ENCODE assay signal across 8 cellular contexts in the genomic region with DNA sequence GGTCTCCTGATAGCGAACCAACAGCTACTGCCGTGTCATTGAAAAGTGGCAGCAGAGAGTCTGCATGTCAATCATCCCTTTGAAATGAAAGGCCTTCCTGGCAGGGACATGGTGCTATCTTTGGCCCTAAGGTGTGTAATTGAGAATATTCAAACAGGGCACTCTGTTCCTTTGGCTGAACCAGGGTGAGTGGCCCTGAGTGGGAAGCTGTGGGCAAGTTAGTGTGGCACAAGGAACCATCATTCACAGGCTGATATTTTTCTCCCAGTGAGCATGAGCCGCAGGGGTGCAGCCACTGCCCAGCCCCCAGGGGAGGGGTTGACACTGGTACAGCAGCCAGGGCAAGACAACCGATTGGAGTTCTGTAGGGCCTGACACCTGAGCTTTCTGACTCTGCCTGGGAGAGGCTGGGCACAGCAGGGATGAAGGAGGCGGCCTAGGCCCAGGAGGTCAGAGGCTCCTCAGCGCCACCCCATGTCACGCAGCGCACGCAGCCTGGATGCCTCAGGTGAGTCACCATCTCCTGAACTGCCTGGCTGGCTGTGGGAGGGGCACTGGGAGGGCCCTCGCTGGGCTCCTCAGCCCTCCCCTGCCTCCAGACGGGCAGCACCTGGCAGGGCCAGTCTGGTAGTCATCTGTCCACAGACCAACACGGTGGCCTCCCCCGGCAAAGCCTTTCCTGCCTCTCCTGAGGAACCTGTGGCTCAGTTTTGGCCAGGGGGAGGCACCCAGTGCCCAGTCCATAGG. TPM values are rescaled to one million over a fixed set of nuclear protein-coding genes. Genes with fewer than 3 reads are reported as not detected.
DNase-seq lines count a peak whose midpoint lies in the region; ATAC-seq and TF ChIP-seq lines count a peak whose summit lies in the region.

No MANE protein-coding gene starts in this region.

- POLR2A ChIA-PET in activated CD4-positive, alpha-beta memory T cell treated with anti-CD3 and anti-CD28 coated beads, Interleukin-2, amount 10 ng/mL, durations not matched to agents 7 days and 5 days (lab: Charles Lee): interaction anchor here (1.3 kb wide), 1 partner anchor 11 kb away, joined by 3 read pairs; no protein-coding TSS in a partner anchor

- H3K4me3 ChIP-seq in esophagus squamous epithelium (no peak overlapping the region), ovary (no peak overlapping the region)

- DNase-seq in ELR (ENCODE audit: low read depth): peak; percentile 62
- DNase-seq in NCI-H2107 treated with DMSO at 0.1 percent for 48 hours (lab: John Stamatoyannopoulos, UW; ENCODE audit: unreplicated experiment): peak; percentile 91
- DNase-seq in esophagus squamous epithelium (lab: John Stamatoyannopoulos, UW): no peak
- no peak for DNase-seq in ovary
- no peak for DNase-seq in activated T-cell treated with anti-CD3 and anti-CD28 coated beads, Interleukin-2, amount 50 U/mL, for 1 hour
- no peak for DNase-seq in activated CD4-positive, alpha-beta memory T cell treated with anti-CD3 and anti-CD28 coated beads, Interleukin-2, amount 10 ng/mL, durations not matched to agents 7 days and 5 days
- DNase-seq in stimulated activated CD4-positive, alpha-beta T cell treated with anti-CD3 and anti-CD28 coated beads, Interleukin-4, amount 100 ng/mL, for 4 hours: no peak

- H3K27ac Mint-ChIP-seq in activated CD4-positive, alpha-beta memory T cell treated with anti-CD3 and anti-CD28 coated beads, Interleukin-2, amount 10 ng/mL, durations not matched to agents 7 days and 5 days: no peak overlapping the region

- H3K27ac ChIP-seq in esophagus squamous epithelium (peak overlapping the region; percentile 66 to 90 (median 84)), ovary (peak overlapping the region; percentile 18 to 39)

- H3K27me3 ChIP-seq in esophagus squamous epithelium (no peaks in the 10 kb centered on the region), ovary (no peaks in the 10 kb centered on the region)

- no peaks in the 10 kb centered on the region for H3K27me3 Mint-ChIP-seq in activated CD4-positive, alpha-beta memory T cell treated with anti-CD3 and anti-CD28 coated beads, Interleukin-2, amount 10 ng/mL, durations not matched to agents 7 days and 5 days

- TF ChIP-seq EP300 in ovary (IDR thresholded peaks at IDR 0.05): no peak

- peaks cover 39 to 79% (median 50%) of the 10 kb centered on the region in 3 donors for H3K4me1 ChIP-seq in esophagus squamous epithelium
- H3K4me1 ChIP-seq in ovary (ENCODE audit: insufficient read depth): peaks cover 21% of the 10 kb centered on the region

- no peaks in the 10 kb centered on the region for H3K9me3 Mint-ChIP-seq in activated CD4-positive, alpha-beta memory T cell treated with anti-CD3 and anti-CD28 coated beads, Interleukin-2, amount 10 ng/mL, durations not matched to agents 7 days and 5 days

- WGBS in esophagus squamous epithelium, 2 donors: 43 to 56% methylated on average over 4 to 5 of the region's 13 CpGs
- 81 to 88% (median 81%) methylated on average over 8 to 13 of the region's 13 CpGs for WGBS in ovary, 3 donors

- no peaks in the 10 kb centered on the region for H3K36me3 Mint-ChIP-seq in activated CD4-positive, alpha-beta memory T cell treated with anti-CD3 and anti-CD28 coated beads, Interleukin-2, amount 10 ng/mL, durations not matched to agents 7 days and 5 days (ENCODE audit: low read depth)

- H3K36me3 ChIP-seq in esophagus squamous epithelium: peaks cover 0 to 30% (median 0%) of the 10 kb centered on the region in 3 donors
- no peaks in the 10 kb centered on the region for H3K36me3 ChIP-seq in ovary

- TF ChIP-seq POLR2A in esophagus squamous epithelium (IDR thresholded peaks at IDR 0.05) (no peak), ovary (IDR thresholded peaks at IDR 0.05) (no peak)

- TF ChIP-seq CTCF in esophagus squamous epithelium (IDR thresholded peaks at IDR 0.05) (peak in 1 of 6 experiments; percentile 9), ovary (IDR thresholded peaks at IDR 0.05) (no peak)

- H3K9me3 ChIP-seq in esophagus squamous epithelium (no peaks in the 10 kb centered on the region), ovary (no peaks in the 10 kb centered on the region)

- CTCF ChIA-PET in activated CD4-positive, alpha-beta memory T cell treated with anti-CD3 and anti-CD28 coated beads, Interleukin-2, amount 10 ng/mL, durations not matched to agents 7 days and 5 days (lab: Charles Lee): interaction anchor here (0.7 to 6.7 kb wide), 15 partner anchors 9 to 675 kb away, joined by 3 to 51 read pairs (median 6); partner anchors contain the start of gene QSOX1

- no peaks in the 10 kb centered on the region for H3K4me1 Mint-ChIP-seq in activated CD4-positive, alpha-beta memory T cell treated with anti-CD3 and anti-CD28 coated beads, Interleukin-2, amount 10 ng/mL, durations not matched to agents 7 days and 5 days

- H3K4me3 Mint-ChIP-seq in activated CD4-positive, alpha-beta memory T cell treated with anti-CD3 and anti-CD28 coated beads, Interleukin-2, amount 10 ng/mL, durations not matched to agents 7 days and 5 days: no peak overlapping the region

- intact Hi-C loops in esophagus squamous epithelium (cut with DNase I) (no loop called here), ovary (cut with DNase I) (no loop called here)

- ATAC-seq in HG03565 (IDR thresholded peaks at IDR 0.05; ENCODE audit: unreplicated experiment): no peak

RNA-seq across cellular contexts. Expression of gene QSOX1, which starts 13.2 kb away (rescaled TPM):
- 100 to 1,000 TPM in 3 of 4 donors, 10 to 100 TPM in 1; 74.9 to 184 (median 107) TPM for total RNA-seq in esophagus squamous epithelium
- 100 to 1,000 TPM in 6 of 7 donors, 10 to 100 TPM in 1; 57.8 to 475 (median 229) TPM for total RNA-seq in ovary
- 100 to 1,000 TPM in 1 of 2 donors, 10 to 100 TPM in 1; 100.0 to 137 TPM for polyA plus RNA-seq in ovary
- total RNA-seq in activated CD4-positive, alpha-beta memory T cell treated with anti-CD3 and anti-CD28 coated beads, Interleukin-2, amount 10 ng/mL, durations not matched to agents 7 days and 5 days: 10 to 100 TPM; 28.9 to 35.1 TPM

Comparison
In these comparisons a context has a peak if more than half of its experiments do, and no peak if none do; other contexts are left out.
1. DNase-seq: peak in ELR (single experiment) and NCI-H2107 treated with DMSO at 0.1 percent for 48 hours (single experiment); none in esophagus squamous epithelium (single experiment), ovary (0 of 5), activated T-cell treated with anti-CD3 and anti-CD28 coated beads, Interleukin-2, amount 50 U/mL, for 1 hour (single experiment), activated CD4-positive, alpha-beta memory T cell treated with anti-CD3 and anti-CD28 coated beads, Interleukin-2, amount 10 ng/mL, durations not matched to agents 7 days and 5 days (single experiment) and stimulated activated CD4-positive, alpha-beta T cell treated with anti-CD3 and anti-CD28 coated beads, Interleukin-4, amount 100 ng/mL, for 4 hours (0 of 2).